In the genomic region with DNA sequence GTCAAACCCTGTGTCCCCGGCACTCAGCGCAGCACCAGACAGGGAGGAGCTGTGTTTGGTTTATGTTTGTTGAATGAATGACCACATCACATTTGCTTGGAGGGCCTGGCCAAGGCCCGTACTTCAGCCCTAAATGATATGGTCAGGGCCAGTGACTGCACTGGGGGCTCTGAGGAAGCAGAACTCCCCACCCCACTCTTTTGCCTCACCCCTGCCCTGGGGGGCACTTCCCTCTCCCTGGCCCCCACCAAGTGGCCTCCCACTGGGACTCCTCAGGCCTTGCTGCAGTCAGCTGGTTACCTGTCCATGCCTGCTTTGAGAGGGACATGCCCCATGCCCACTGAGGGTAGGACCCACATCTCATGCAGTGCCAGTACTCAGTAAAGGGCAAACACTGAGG, we compare ENCODE assay signal across 27 cellular contexts. TPM values are rescaled to one million over a fixed set of nuclear protein-coding genes. Genes with fewer than 3 reads are reported as not detected.
A peak's percentile ranks its signal among the peaks of the same experiment; 100 is the strongest.
DNase-seq lines count a peak whose midpoint lies in the region; ATAC-seq and TF ChIP-seq lines count a peak whose summit lies in the region.
"Had no signal": no experiment of that assay in that cellular context is flagged by ENCODE, and none has a peak within 500 bp of the region (broad histone marks: within the 10 kb centered on the region; RNA-seq: fewer than 3 reads in every experiment).

No MANE protein-coding gene starts in this region.

- no peak overlapping the region for H3K9ac ChIP-seq in neural cell (ENCODE audit: low read length)
- H3K9ac ChIP-seq in stomach smooth muscle (ENCODE audit: low read length in 2 of 2) = peak overlapping the region; percentile 28 to 62

- H3K4me3 ChIP-seq in heart left ventricle = no peak overlapping the region
- no peak overlapping the region for H3K4me3 ChIP-seq in right atrium auricular region
- peak overlapping the region in 1 of 4 donors; percentile 72 for H3K4me3 ChIP-seq in esophagus muscularis mucosa
- H3K4me3 ChIP-seq in neural cell (ENCODE audit: low read length) = peak overlapping the region; percentile 100
- H3K4me3 ChIP-seq in stomach smooth muscle (ENCODE audit: low read length in 2 of 2) = peak overlapping the region; percentile 89 to 91
- H3K4me3 ChIP-seq in transverse colon = no peak overlapping the region
- H3K4me3 ChIP-seq: thyroid gland had no signal

- no peak overlapping the region for H2AFZ ChIP-seq in neural cell (ENCODE audit: low read depth, low read length)

- H3K27ac ChIP-seq in heart left ventricle (peak overlapping the region in 8 of 12 donors; percentile 16 to 96 (median 48)), right atrium auricular region (peak overlapping the region in 1 of 2 donors; percentile 35), esophagus muscularis mucosa (replicated peaks in 1 of 4) (peak overlapping the region; percentile 34 to 97 (median 92)), neural cell (ENCODE audit: low read length) (no peak overlapping the region), stomach smooth muscle (ENCODE audit: low read length) (peak overlapping the region; percentile 97), transverse colon (peak overlapping the region in 2 of 4 donors; percentile 29 to 97)
- H3K27ac ChIP-seq: epithelial cell of prostate, thyroid gland, WERI-Rb-1 had no signal

- H3K36me3 ChIP-seq in heart left ventricle = peaks cover 0 to 4% (median 0%) of the 10 kb centered on the region in 9 donors
- H3K36me3 ChIP-seq in right atrium auricular region = no peaks in the 10 kb centered on the region
- H3K36me3 ChIP-seq in esophagus muscularis mucosa = peaks cover 0 to 4% (median under 1%) of the 10 kb centered on the region in 4 donors
- no peaks in the 10 kb centered on the region for H3K36me3 ChIP-seq in neural cell (ENCODE audit: insufficient read depth, low read length)
- H3K36me3 ChIP-seq in stomach smooth muscle (ENCODE audit: control insufficient read depth in 2 of 2, insufficient read depth in 2 of 2, low read length in 2 of 2) = peaks cover 0 to 4% of the 10 kb centered on the region in 2 donors
- H3K36me3 ChIP-seq in transverse colon = no peaks in the 10 kb centered on the region
- H3K36me3 ChIP-seq: thyroid gland had no signal

- no peaks in the 10 kb centered on the region for H3K9me2 ChIP-seq in neural cell (ENCODE audit: insufficient read depth, low read length)

- no peak for TF ChIP-seq POLR2A in heart left ventricle (IDR thresholded peaks at IDR 0.05)
- no peak for TF ChIP-seq POLR2A in esophagus muscularis mucosa (IDR thresholded peaks at IDR 0.05; ENCODE audit: low read depth)
- no peak for TF ChIP-seq POLR2A in transverse colon (IDR thresholded peaks at IDR 0.05)

- peaks cover 0 to 47% (median 22%) of the 10 kb centered on the region in 12 donors for H3K4me1 ChIP-seq in heart left ventricle
- H3K4me1 ChIP-seq in right atrium auricular region = peaks cover 0 to 40% of the 10 kb centered on the region in 2 donors
- H3K4me1 ChIP-seq in esophagus muscularis mucosa = peaks cover 28 to 94% (median 91%) of the 10 kb centered on the region in 4 donors
- H3K4me1 ChIP-seq in stomach smooth muscle (ENCODE audit: control insufficient read depth, insufficient read depth, low read length) = peaks cover 82% of the 10 kb centered on the region
- peaks cover 0 to 58% (median 33%) of the 10 kb centered on the region in 4 donors for H3K4me1 ChIP-seq in transverse colon

- no peaks in the 10 kb centered on the region for H3F3A ChIP-seq in neural cell (ENCODE audit: insufficient read depth, low read length, poor library complexity, severe bottlenecking)

- no peaks in the 10 kb centered on the region for H4K20me1 ChIP-seq in neural cell (ENCODE audit: insufficient read depth)

- WGBS in heart left ventricle, 4 donors = 84 to 97% (median 90%) methylated on average over 3 of the region's 3 CpGs
- 70% methylated on average over 3 of the region's 3 CpGs for WGBS in esophagus muscularis mucosa
- 82 to 84% methylated on average over 3 of the region's 3 CpGs for WGBS in transverse colon (ENCODE audit: low coverage in 1 of 2), 2 donors

- no peak overlapping the region for H3K4me2 ChIP-seq in neural cell (ENCODE audit: low read length)

- intact Hi-C loops in heart left ventricle (cut with DNase I) (loop anchor here in 4 of 10 donors (5.0 kb wide), 3 partner anchors 47 to 87 kb away; a partner anchor contains a TSS), esophagus muscularis mucosa (cut with DNase I) (no loop called here), transverse colon (cut with DNase I; ENCODE audit: low total_unique reads) (no loop called here)

- TF ChIP-seq RAD21 in neural cell (conservative IDR thresholded peaks at IDR 0.05) = no peak

- ATAC-seq in heart left ventricle = no peak
- ATAC-seq: Panc1; stimulated activated naive CD8-positive, alpha-beta T cell treated with anti-CD3 and anti-CD28 coated beads, Interleukin-15, Interleukin-2, amounts not matched to agents 100 U/mL and 50 U/mL, for 24 hours had no signal

- H3K79me2 ChIP-seq in neural cell (replicated peaks; ENCODE audit: insufficient read depth, low read length) = peaks cover 20% of the 10 kb centered on the region

- TF ChIP-seq CTCF in heart left ventricle (IDR thresholded peaks at IDR 0.05) (no peak), right atrium auricular region (IDR thresholded peaks at IDR 0.05) (no peak), esophagus muscularis mucosa (IDR thresholded peaks at IDR 0.05) (no peak), neural cell (IDR thresholded peaks at IDR 0.05; ENCODE audit: poor library complexity, severe bottlenecking) (no peak), transverse colon (IDR thresholded peaks at IDR 0.05) (no peak)

- TF ChIP-seq EP300 in esophagus muscularis mucosa (IDR thresholded peaks at IDR 0.05) (no peak), neural cell (conservative IDR thresholded peaks at IDR 0.05; ENCODE audit: poor library complexity, severe bottlenecking) (no peak), transverse colon (IDR thresholded peaks at IDR 0.05; ENCODE audit: low read depth) (no peak)

- in situ Hi-C loops in transverse colon (cut with MboI; ENCODE audit: low pct_ligation_motif_present in 1 of 4, low pct_unique_long_range_greater_than_20kb in 1 of 4, low sequenced_read_pairs in 3 of 4) = no loop called here

- DNase-seq in heart left ventricle (peak in 1 of 5 donors; percentile 30), right atrium auricular region (ENCODE audit: low spot score) (no peak), esophagus muscularis mucosa (ENCODE audit: extremely low spot score) (no peak), transverse colon (no peak), NCI-H446 treated with DMSO at 0.1 percent for 48 hours (lab: John Stamatoyannopoulos, UW) (no peak), CD1c-positive myeloid dendritic cell (ENCODE audit: extremely low spot score) (no peak)
- DNase-seq: activated CD4-positive, alpha-beta T cell treated with anti-CD3 and anti-CD28 coated beads for 48 hours; activated gamma-delta T cell treated with Interleukin-2 at 50 U/mL for 16 hours; activated T-cell treated with anti-CD3 and anti-CD28 coated beads, Interleukin-2, amount 50 U/mL, for 24 hours; effector CD8-positive, alpha-beta T cell; NCI-H1092 treated with DMSO at 0.1 percent for 48 hours; NCI-H187 treated with DMSO at 0.1 percent for 48 hours; NCI-H524 treated with DMSO at 0.1 percent for 48 hours; stimulated activated naive CD8-positive, alpha-beta T cell treated with anti-CD3 and anti-CD28 coated beads, Interleukin-15, Interleukin-2, amounts not matched to agents 100 U/mL and 50 U/mL, for 24 hours; SW 1271; T-helper 9 cell; thyroid gland; WERI-Rb-1 had no signal

- H3K27me3 ChIP-seq in heart left ventricle (no peaks in the 10 kb centered on the region), right atrium auricular region (no peaks in the 10 kb centered on the region), esophagus muscularis mucosa (no peaks in the 10 kb centered on the region), neural cell (ENCODE audit: insufficient read depth, low read depth, low read length) (no peaks in the 10 kb centered on the region), stomach smooth muscle (ENCODE audit: control insufficient read depth in 1 of 2, insufficient read depth in 2 of 2, low read length in 2 of 2) (no peaks in the 10 kb centered on the region), transverse colon (no peaks in the 10 kb centered on the region)
- H3K27me3 ChIP-seq: thyroid gland had no signal

- H3K9me3 ChIP-seq in heart left ventricle = no peaks in the 10 kb centered on the region
- H3K9me3 ChIP-seq in right atrium auricular region = no peaks in the 10 kb centered on the region
- no peaks in the 10 kb centered on the region for H3K9me3 ChIP-seq in esophagus muscularis mucosa
- no peaks in the 10 kb centered on the region for H3K9me3 ChIP-seq in neural cell (ENCODE audit: low read length)
- no peaks in the 10 kb centered on the region for H3K9me3 ChIP-seq in stomach smooth muscle (ENCODE audit: control insufficient read depth in 2 of 2, low read length in 2 of 2)
- H3K9me3 ChIP-seq in transverse colon = no peaks in the 10 kb centered on the region
- H3K9me3 ChIP-seq: thyroid gland had no signal

RNA-seq across cellular contexts. Expression of a gene that starts 2.9 kb away (rescaled TPM):
- total RNA-seq in heart left ventricle = 10 to 100 TPM in 6 of 9 donors, 1 to 10 TPM in 3; 7.8 to 22.2 (median 13.7) TPM
- polyA plus RNA-seq in heart left ventricle = 10 to 100 TPM in 1 of 2 donors, 1 to 10 TPM in 1; 9.8 to 19.3 TPM
- total RNA-seq in right atrium auricular region = 10 to 100 TPM; 10.8 to 11.2 TPM
- total RNA-seq in esophagus muscularis mucosa = 10 to 100 TPM; 56.5 to 96.1 (median 73.6) TPM
- polyA plus RNA-seq in neural cell = 39.8 and 48.7 TPM in 2 replicates
- polyA minus RNA-seq in neural cell = 16.1 and 19.2 TPM in 2 replicates
- 10 to 100 TPM in 3 of 4 donors, 1 to 10 TPM in 1; 3.0 to 19.9 (median 16.3) TPM for total RNA-seq in transverse colon

RNA-seq across cellular contexts. Expression of a gene that starts 16.6 kb away (rescaled TPM):
- total RNA-seq in heart left ventricle = under 1 TPM in 4 of 9 donors, not detected in 5; 0.18 to 0.65 (median 0.30) TPM
- under 1 TPM; 0.11 to 0.17 TPM for polyA plus RNA-seq in heart left ventricle
- under 1 TPM in 1 of 2 donors, not detected in 1; 0.31 TPM for total RNA-seq in right atrium auricular region
- total RNA-seq in esophagus muscularis mucosa = under 1 TPM in 1 of 4 donors, not detected in 3; 0.50 TPM
- 0.58 and 2.8 TPM in 2 replicates for polyA plus RNA-seq in neural cell
- polyA minus RNA-seq in neural cell = 0.58 and 0.73 TPM in 2 replicates
- total RNA-seq in transverse colon = under 1 TPM in 1 of 4 donors, not detected in 3; 0.14 TPM
- total RNA-seq: H4, mesenteric fat pad had no signal
- polyA plus RNA-seq: IgD-negative memory B cell had no signal

RNA-seq across cellular contexts. Expression of a gene that starts 21.9 kb away (rescaled TPM):
- total RNA-seq in heart left ventricle (100 to 1,000 TPM in 1 of 9 donors, 10 to 100 TPM in 8; 56.2 to 122 (median 74.0) TPM), right atrium auricular region (10 to 100 TPM; 49.1 to 77.1 TPM), esophagus muscularis mucosa (100 to 1,000 TPM; 131 to 225 (median 199) TPM), transverse colon (10 to 100 TPM; 66.6 to 83.1 (median 72.8) TPM)
- polyA plus RNA-seq in heart left ventricle (100 to 1,000 TPM in 1 of 2 donors, 10 to 100 TPM in 1; 77.1 to 105 TPM), neural cell (37.9 and 46.6 TPM in 2 replicates)
- 78.1 and 94.0 TPM in 2 replicates for polyA minus RNA-seq in neural cell

RNA-seq across cellular contexts. Expression of a gene that starts 31.5 kb away (rescaled TPM):
- 10 to 100 TPM in 4 of 9 donors, 1 to 10 TPM in 5; 4.0 to 30.4 (median 8.6) TPM for total RNA-seq in heart left ventricle
- polyA plus RNA-seq in heart left ventricle = 10 to 100 TPM in 1 of 2 donors, 1 to 10 TPM in 1; 6.8 to 17.2 TPM
- 10 to 100 TPM; 10.4 to 11.4 TPM for total RNA-seq in right atrium auricular region
- total RNA-seq in esophagus muscularis mucosa = 10 to 100 TPM; 29.9 to 43.1 (median 35.6) TPM
- 21.9 and 26.5 TPM in 2 replicates for polyA plus RNA-seq in neural cell
- polyA minus RNA-seq in neural cell = 13.4 and 14.4 TPM in 2 replicates
- total RNA-seq in transverse colon = 10 to 100 TPM; 14.1 to 89.4 (median 39.5) TPM

RNA-seq across cellular contexts. Expression of a gene that starts 32.2 kb away (rescaled TPM):
- total RNA-seq in heart left ventricle (10 to 100 TPM; 10.4 to 35.7 (median 14.3) TPM), right atrium auricular region (10 to 100 TPM; 11.2 to 13.4 TPM), esophagus muscularis mucosa (10 to 100 TPM in 3 of 4 donors, 1 to 10 TPM in 1; 8.9 to 22.2 (median 16.4) TPM), transverse colon (1 to 10 TPM in 3 of 4 donors, under 1 TPM in 1; 0.75 to 4.1 (median 2.7) TPM)
- polyA plus RNA-seq in heart left ventricle (10 to 100 TPM; 11.8 to 17.3 TPM), neural cell (not detected in 2 replicates)
- polyA minus RNA-seq in neural cell = not detected in 2 replicates
- total RNA-seq: G401, renal cortical epithelial cell had no signal
- polyA plus RNA-seq: IgD-negative memory B cell had no signal

Comparison
In these comparisons a context has a peak if more than half of its experiments do, and no peak if none do; other contexts are left out.
1. H3K4me3 ChIP-seq: peak in neural cell (single experiment) and stomach smooth muscle (2 of 2); none in heart left ventricle (0 of 12), right atrium auricular region (0 of 2) and transverse colon (0 of 4).